Comparison of ENCODE assay signal across 13 cellular contexts in the genomic region with DNA sequence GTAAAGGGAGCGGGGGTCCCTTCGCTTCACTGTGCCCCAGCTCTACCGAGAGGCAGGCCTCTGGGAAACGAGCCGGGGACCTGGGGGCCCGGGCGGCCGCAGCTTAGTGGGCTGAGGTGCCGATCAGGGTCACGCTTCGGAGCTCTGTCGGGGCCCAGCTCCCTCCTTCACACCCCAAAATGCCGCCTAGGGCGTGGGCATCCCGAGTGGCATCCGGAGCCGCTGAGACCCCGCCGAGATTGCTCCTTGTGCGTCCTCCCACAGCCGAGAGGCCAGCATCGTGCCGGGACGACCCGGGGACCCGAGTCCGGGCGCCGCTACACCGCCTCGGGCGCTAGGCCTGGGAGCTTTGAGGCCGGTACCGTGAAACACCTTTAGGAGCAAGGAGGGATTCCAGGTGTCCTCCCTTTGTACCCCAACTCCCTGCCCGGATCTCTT. TPM values are rescaled to one million over a fixed set of nuclear protein-coding genes. Genes with fewer than 3 reads are reported as not detected.
A peak's percentile ranks its signal among the peaks of the same experiment; 100 is the strongest.
DNase-seq lines count a peak whose midpoint lies in the region; ATAC-seq and TF ChIP-seq lines count a peak whose summit lies in the region.
"Had no signal": no experiment of that assay in that cellular context is flagged by ENCODE, and none has a peak within 500 bp of the region (broad histone marks: within the 10 kb centered on the region; RNA-seq: fewer than 3 reads in every experiment).

No MANE protein-coding gene starts in this region.

- peak overlapping the region; percentile 76 for H3K18ac ChIP-seq in IMR-90 (ENCODE audit: low read depth, low read length)

- H3K27ac Mint-ChIP-seq in nephron: peak overlapping the region; percentile 69 to 97 (median 92)
- H3K27ac Mint-ChIP-seq: activated T-helper 2 cell treated with anti-CD3 and anti-CD28 coated beads, Interferon-gamma antibody, Interleukin-2, Interleukin-4, amounts not matched to agents 10 μg/mL and 5 μg/mL and 100 μg/mL, durations not matched to agents 14 hours and 24 hours and 36 hours; CD8-positive, alpha-beta T cell; dendritic cell treated with granulocyte-macrophage colony-stimulating factor and Interleukin-4, amounts not matched to agents 40 ng/mL and 50 ng/mL, for 4 days had no signal

- H3K4me2 ChIP-seq in IMR-90 (ENCODE audit: low read depth, low read length): peak overlapping the region; percentile 73

- H3K4me3 Mint-ChIP-seq in nephron: peak overlapping the region; percentile 83 to 89 (median 89)
- H3K4me3 Mint-ChIP-seq: CD8-positive, alpha-beta T cell; dendritic cell treated with granulocyte-macrophage colony-stimulating factor and Interleukin-4, amounts not matched to agents 40 ng/mL and 50 ng/mL, for 4 days had no signal

- in situ Hi-C loops in IMR-90 (cut with MboI; ENCODE audit: low sequenced_read_pairs): loop anchor here (5.0 kb wide), 1 partner anchor 613 kb away; no protein-coding TSS in a partner anchor
- in situ Hi-C loops in GM13976 (cut with MboI; ENCODE audit: low sequenced_read_pairs, unreplicated experiment): no loop called here

- H3K36me3 ChIP-seq in IMR-90 (ENCODE audit: control insufficient read depth, insufficient read depth, low read length) (no peaks in the 10 kb centered on the region; the same call in 1 of the 2 replicates), esophagus squamous epithelium (no peaks in the 10 kb centered on the region)

- peaks cover 1% of the 10 kb centered on the region for H3K4me1 ChIP-seq in IMR-90 (ENCODE audit: control insufficient read depth, insufficient read depth, low read length)
- peaks cover 12 to 49% (median 12%) of the 10 kb centered on the region in 3 donors for H3K4me1 ChIP-seq in esophagus squamous epithelium

- H2BK5ac ChIP-seq in IMR-90 (ENCODE audit: low read depth, low read length, poor library complexity, severe bottlenecking): peak overlapping the region; percentile 83

- peak overlapping the region; percentile 89 for H3K14ac ChIP-seq in IMR-90 (replicated peaks; ENCODE audit: low read depth, low read length)

- POLR2A ChIA-PET in AG04450 (lab: Yijun Ruan, JAX): interaction anchor here (1.6 kb wide), 1 partner anchor 14 kb away, joined by 3 read pairs; no protein-coding TSS in a partner anchor
- POLR2A ChIA-PET in IMR-90 (lab: Charles Lee; ENCODE audit: unreplicated experiment): no interaction called here

- H3K9ac ChIP-seq in IMR-90 (ENCODE audit: low read depth, low read length): peak overlapping the region; percentile 86

- H3K9me1 ChIP-seq in IMR-90 (ENCODE audit: insufficient read depth, low read length): 0 out of 2 replicates have a peak, but pooled peaks cover 3% of the 10 kb centered on the region

- H2BK15ac ChIP-seq in IMR-90 (ENCODE audit: low read depth, low read length): 0 out of 3 replicates have a peak overlapping the region, but pooled peaks have one; percentile 43

- H3K9me3 ChIP-seq in AG04450 (ENCODE audit: control insufficient read depth, insufficient read depth, low read length) (peaks cover 2% of the 10 kb centered on the region; the same call in 1 of the 2 replicates), IMR-90 (ENCODE audit: control insufficient read depth, insufficient read depth, low read length) (no peaks in the 10 kb centered on the region), esophagus squamous epithelium (no peaks in the 10 kb centered on the region)

- no TSS peak for BruUV-seq in IMR-90 (replicated peaks; lab: Mats Ljungman, UMichigan)

- intact Hi-C loops in IMR-90 (cut with micrococcal nuclease) (loop anchor here (5.0 to 10.0 kb wide), 5 partner anchors 175 to 733 kb away; no protein-coding TSS in a partner anchor), esophagus squamous epithelium (cut with DNase I) (no loop called here)

- DNase-seq in AG04450 (ENCODE audit: low read depth, low spot score) (no peak), IMR-90 (no peak), esophagus squamous epithelium (lab: John Stamatoyannopoulos, UW) (no peak), HPDE6-E6E7 (ENCODE audit: extremely low spot score) (no peak), GM13976 (ENCODE audit: low spot score) (no peak)
- DNase-seq: CD8-positive, alpha-beta T cell; NCI-H2081 treated with DMSO at 0.1 percent for 48 hours had no signal

- peaks cover 12% of the 10 kb centered on the region; the same call in 1 of the 2 replicates for H4K20me1 ChIP-seq in IMR-90 (ENCODE audit: insufficient read depth, low read length)

- peak overlapping the region; percentile 56; the same call in 1 of the 2 replicates for H2AK5ac ChIP-seq in IMR-90 (ENCODE audit: low read depth, low read length)

- H4K91ac ChIP-seq in IMR-90 (ENCODE audit: insufficient read depth, low read depth, low read length): peak overlapping the region; percentile 77

- peaks cover 0 to 17% of the 10 kb centered on the region in 2 experiments; a peak in 1 of 4 replicates for H3K79me1 ChIP-seq in IMR-90 (ENCODE audit: low read depth in 1 of 2, low read length in 2 of 2)

- 27% methylated on average over 8 of the region's 35 CpGs; no CpG with 5 or more reads in 1 of the 2 experiments for WGBS in IMR-90 (ENCODE audit: extremely low coverage in 2 of 2, insufficient read length in 1 of 2), 2 experiments
- whole genome bisulfite sequencing in esophagus squamous epithelium, 2 donors: 35% methylated on average over 19 of the region's 35 CpGs; no CpG with 5 or more reads in 1 of the 2 donors

- TF ChIP-seq POLR2A in IMR-90 (IDR thresholded peaks at IDR 0.05; ENCODE audit: low read depth, low read length): no peak
- TF ChIP-seq POLR2A in esophagus squamous epithelium (IDR thresholded peaks at IDR 0.05): no peak

- ATAC-seq in IMR-90 (ENCODE audit: low read depth) (no peak), HG03045 (IDR thresholded peaks at IDR 0.05; ENCODE audit: unreplicated experiment) (no peak), GM18858 (IDR thresholded peaks at IDR 0.05; ENCODE audit: unreplicated experiment) (no peak)
- ATAC-seq: CD8-positive, alpha-beta T cell; K562 had no signal

- peak overlapping the region; percentile 85 for H3K4ac ChIP-seq in IMR-90 (ENCODE audit: low read depth, low read length)

- H3K56ac ChIP-seq in IMR-90 (ENCODE audit: extremely low read depth, insufficient read depth, low read length): peak overlapping the region; percentile 90

- H2BK120ac ChIP-seq in IMR-90 (ENCODE audit: low read depth, low read length): peak overlapping the region; percentile 77

- H2BK20ac ChIP-seq in IMR-90 (ENCODE audit: low read depth, low read length): no peak overlapping the region

- peak overlapping the region; percentile 61 to 88; a peak in 3 of 4 replicates for H4K8ac ChIP-seq in IMR-90 (ENCODE audit: low read depth in 2 of 2, low read length in 2 of 2)

- dilution Hi-C loops in IMR-90 (cut with HindIII; ENCODE audit: low sequenced_read_pairs, unreplicated experiment): no loop called here

- H3K27me3 ChIP-seq in AG04450 (ENCODE audit: control insufficient read depth, insufficient read depth, low read length) (peaks cover 9% of the 10 kb centered on the region), IMR-90 (ENCODE audit: control insufficient read depth, insufficient read depth, low read length) (peaks cover under 1% of the 10 kb centered on the region; the same call in 1 of the 2 replicates), esophagus squamous epithelium (peaks cover 22 to 100% (median 35%) of the 10 kb centered on the region in 4 donors)

- H3K36me3 Mint-ChIP-seq in nephron (ENCODE audit: low read depth): no peaks in the 10 kb centered on the region
- H3K36me3 Mint-ChIP-seq: CD8-positive, alpha-beta T cell had no signal

- peak overlapping the region; percentile 95 for H3K23ac ChIP-seq in IMR-90 (ENCODE audit: low read depth, low read length)

- H3K4me3 ChIP-seq in AG04450 (ENCODE audit: low read depth, low read length): peak overlapping the region; percentile 82
- H3K4me3 ChIP-seq in IMR-90 (ENCODE audit: insufficient read depth, low read depth, low read length): peak overlapping the region; percentile 89
- H3K4me3 ChIP-seq in esophagus squamous epithelium: peak overlapping the region in 3 of 4 donors; percentile 34 to 64 (median 45)
- H3K4me3 ChIP-seq: K562 had no signal

- H3K27me3 Mint-ChIP-seq in nephron (ENCODE audit: low read depth): peaks cover 89% of the 10 kb centered on the region

- H2AK9ac ChIP-seq in IMR-90 (replicated peaks; ENCODE audit: low read depth, low read length, poor library complexity): peak overlapping the region; percentile 75

- H4K5ac ChIP-seq in IMR-90 (ENCODE audit: low read depth, low read length): peak overlapping the region; percentile 62

- no peak for TF ChIP-seq RAD21 in IMR-90 (IDR thresholded peaks at IDR 0.05; ENCODE audit: low read length)

- TF ChIP-seq CTCF in AG04450 (IDR thresholded peaks at IDR 0.05; ENCODE audit: low read depth, low read length): no peak
- TF ChIP-seq CTCF in IMR-90 (conservative IDR thresholded peaks at IDR 0.05; ENCODE audit: low read depth, low read length): no peak
- no peak for TF ChIP-seq CTCF in esophagus squamous epithelium (IDR thresholded peaks at IDR 0.05)
- no peak for TF ChIP-seq CTCF in nephron (IDR thresholded peaks at IDR 0.05; ENCODE audit: unreplicated experiment in 3 of 3)
- TF ChIP-seq CTCF in GM13976 (IDR thresholded peaks at IDR 0.05; ENCODE audit: borderline replicate concordance, control extremely low read depth, extremely low read depth, insufficient read depth, missing control alignments): no peak

- peak overlapping the region; percentile 65 for H3K27ac ChIP-seq in AG04450 (ENCODE audit: low read depth, low read length)
- peak overlapping the region; percentile 90 for H3K27ac ChIP-seq in IMR-90 (ENCODE audit: insufficient read depth, low read length)
- H3K27ac ChIP-seq in esophagus squamous epithelium: peak overlapping the region in 1 of 4 donors; percentile 4

- peaks cover 33% of the 10 kb centered on the region for H3K4me1 Mint-ChIP-seq in nephron

- no peaks in the 10 kb centered on the region for H3K9me3 Mint-ChIP-seq in nephron
- H3K9me3 Mint-ChIP-seq: activated T-helper 2 cell treated with anti-CD3 and anti-CD28 coated beads, Interferon-gamma antibody, Interleukin-2, Interleukin-4, amounts not matched to agents 10 μg/mL and 5 μg/mL and 100 μg/mL, durations not matched to agents 14 hours and 24 hours and 36 hours; CD8-positive, alpha-beta T cell; dendritic cell treated with granulocyte-macrophage colony-stimulating factor and Interleukin-4, amounts not matched to agents 40 ng/mL and 50 ng/mL, for 4 days had no signal

- CTCF ChIA-PET in AG04450 (lab: Charles Lee) (no interaction called here), IMR-90 (lab: Yijun Ruan, JAX) (no interaction called here)

- H2AFZ ChIP-seq in IMR-90 (replicated peaks; ENCODE audit: low read length, poor library complexity): peak overlapping the region; percentile 90

TF ChIP-seq in IMR-90, 13 proteins besides CTCF, POLR2A, EP300 and RAD21 (continues in another document):
- TF ChIP-seq MXI1 (IDR thresholded peaks at IDR 0.05; ENCODE audit: borderline replicate concordance, low read depth, low read length) (no peak), RFX5 (IDR thresholded peaks at IDR 0.05; ENCODE audit: low read depth, low read length) (no peak), RCOR1 (IDR thresholded peaks at IDR 0.05; ENCODE audit: insufficient replicate concordance, low read length) (no peak)

RNA-seq across cellular contexts. Expression of a gene that starts 1.3 kb away (rescaled TPM):
- polyA plus RNA-seq in AG04450 (2011; rRNA removed) (9.9 and 11.0 TPM in 2 replicates), IMR-90 (2012; rRNA removed) (4.8 and 5.2 TPM in 2 replicates)
- polyA minus RNA-seq in AG04450 (2011; rRNA and poly(A)+ RNA removed): 11.9 and 14.0 TPM in 2 replicates
- total RNA-seq in IMR-90 (2012; rRNA removed) (0.83 and 0.90 TPM in 2 replicates), esophagus squamous epithelium (under 1 TPM in 2 of 4 donors, not detected in 2; 0.04 to 0.95 TPM)
- polyA plus RNA-seq in IMR-90 (2012; cell fraction: cytosol; rRNA removed): 1.9 and 2.5 TPM in 2 replicates
- polyA plus RNA-seq in IMR-90 (2012; cell fraction: nucleus; rRNA removed; ENCODE audit: low replicate concordance): 5.5 and 7.8 TPM in 2 replicates
- total RNA-seq: activated T-helper 2 cell treated with anti-CD3 and anti-CD28 coated beads, Interferon-gamma antibody, Interleukin-2, Interleukin-4, amounts not matched to agents 10 μg/mL and 5 μg/mL and 100 μg/mL, durations not matched to agents 14 hours and 24 hours and 36 hours; CD8-positive, alpha-beta T cell; K562 had no signal
- polyA plus RNA-seq: K562 had no signal
